Comparison of ENCODE assay signal across 1 cellular context in the genomic region with DNA sequence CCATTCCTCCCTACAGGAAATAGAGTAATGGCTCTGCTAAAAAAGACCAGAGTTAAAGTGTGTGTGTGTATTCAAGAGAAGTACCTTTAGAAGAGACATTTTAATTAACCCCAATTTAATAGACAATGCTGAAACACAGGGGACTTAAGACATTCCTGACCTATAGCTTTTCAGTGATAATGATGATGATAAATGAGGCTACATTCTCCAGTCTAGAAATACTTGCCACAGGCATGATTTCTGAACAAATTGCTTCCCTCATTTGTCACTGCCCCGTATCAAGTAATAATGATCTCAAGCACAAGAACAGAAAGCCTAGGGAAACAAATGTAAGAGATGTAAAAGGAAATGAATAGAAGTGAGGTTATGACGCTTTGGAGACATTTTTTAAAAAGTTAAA.
TF ChIP-seq lines count a peak whose summit lies in the region.

No MANE protein-coding gene starts in this region.

TF ChIP-seq in SK-N-SH, 30 proteins besides CTCF, POLR2A, EP300 and RAD21 (continued from another document):
- no peak for TF ChIP-seq USF1 (IDR thresholded peaks at IDR 0.05; ENCODE audit: borderline replicate concordance, low read depth)
- TF ChIP-seq SIN3A (IDR thresholded peaks at IDR 0.05; ENCODE audit: borderline replicate concordance, low read depth, low read length), result no peak
- TF ChIP-seq ZBTB33 (IDR thresholded peaks at IDR 0.05; ENCODE audit: borderline replicate concordance, low read depth), result no peak
